Comparison of ENCODE assay signal across 8 cellular contexts in the genomic region with DNA sequence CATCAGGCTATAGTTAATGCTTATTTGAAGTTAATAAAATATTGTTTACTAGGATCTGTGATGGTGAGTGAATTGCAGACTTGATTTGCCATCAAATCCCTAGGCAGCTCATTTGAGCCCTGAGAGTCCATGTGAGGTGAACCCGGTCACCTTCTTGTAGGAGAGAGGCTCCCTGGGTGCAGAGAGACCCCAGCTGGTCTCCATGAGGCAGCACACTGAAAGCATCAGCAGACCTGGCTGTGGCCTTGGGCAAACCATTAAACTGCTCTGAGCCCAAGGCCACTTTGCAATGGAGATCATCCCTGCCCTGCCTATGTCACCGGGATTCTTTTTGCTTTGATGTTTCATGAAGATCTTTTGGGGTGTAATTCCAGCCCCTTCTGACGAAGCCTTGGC.
DNase-seq lines count a peak whose midpoint lies in the region; ATAC-seq and TF ChIP-seq lines count a peak whose summit lies in the region.

No MANE protein-coding gene starts in this region.

- peaks cover 79% of the 10 kb centered on the region for H3K36me3 Mint-ChIP-seq in activated CD4-positive, alpha-beta memory T cell treated with anti-CD3 and anti-CD28 coated beads, Interleukin-2, amount 10 ng/mL, durations not matched to agents 7 days and 5 days (ENCODE audit: low read depth)
- H3K36me3 Mint-ChIP-seq in glutamatergic neuron (ENCODE audit: unreplicated experiment), result no peaks in the 10 kb centered on the region

- POLR2A ChIA-PET in activated CD4-positive, alpha-beta memory T cell treated with anti-CD3 and anti-CD28 coated beads, Interleukin-2, amount 10 ng/mL, durations not matched to agents 7 days and 5 days (lab: Charles Lee), result interaction anchor here (0.7 to 5.2 kb wide), 17 partner anchors 8 to 188 kb away, joined by 3 to 61 read pairs (median 5); a partner anchor contains a TSS

- H3K27ac Mint-ChIP-seq in activated CD4-positive, alpha-beta memory T cell treated with anti-CD3 and anti-CD28 coated beads, Interleukin-2, amount 10 ng/mL, durations not matched to agents 7 days and 5 days, result peak overlapping the region; percentile 95
- no peak overlapping the region for H3K27ac Mint-ChIP-seq in glutamatergic neuron (ENCODE audit: unreplicated experiment)

- H3K36me3 ChIP-seq in BLaER1, result no peaks in the 10 kb centered on the region
- no peaks in the 10 kb centered on the region for H3K36me3 ChIP-seq in H7 (replicated peaks; ENCODE audit: control insufficient read depth, insufficient read depth, low read length)

- peaks cover 52% of the 10 kb centered on the region for H3K4me1 ChIP-seq in BLaER1

- H3K27me3 ChIP-seq in BLaER1 (no peaks in the 10 kb centered on the region), H7 (ENCODE audit: control insufficient read depth, insufficient read depth, low read length) (no peaks in the 10 kb centered on the region)

- peak overlapping the region; percentile 79 for H3K27ac ChIP-seq in BLaER1

- CTCF ChIA-PET in activated CD4-positive, alpha-beta memory T cell treated with anti-CD3 and anti-CD28 coated beads, Interleukin-2, amount 10 ng/mL, durations not matched to agents 7 days and 5 days (lab: Charles Lee), result interaction anchor here (0.7 to 8.7 kb wide), 33 partner anchors 8 to 406 kb away, joined by 3 to 97 read pairs (median 5); a partner anchor contains a TSS

- H3K4me3 ChIP-seq in BLaER1, result 0 out of 2 replicates have a peak overlapping the region, but pooled peaks have one; percentile 19
- H3K4me3 ChIP-seq in H7 (ENCODE audit: insufficient read depth, low read depth, low read length), result no peak overlapping the region

- no peaks in the 10 kb centered on the region for H3K9me3 ChIP-seq in BLaER1

- ATAC-seq in GM21825 (IDR thresholded peaks at IDR 0.05; ENCODE audit: unreplicated experiment), result peak; percentile 11
- no peak for ATAC-seq in GM18498 (IDR thresholded peaks at IDR 0.05; ENCODE audit: unreplicated experiment)

- H3K27me3 Mint-ChIP-seq in activated CD4-positive, alpha-beta memory T cell treated with anti-CD3 and anti-CD28 coated beads, Interleukin-2, amount 10 ng/mL, durations not matched to agents 7 days and 5 days, result no peaks in the 10 kb centered on the region
- H3K27me3 Mint-ChIP-seq in glutamatergic neuron (ENCODE audit: unreplicated experiment), result peaks cover 3% of the 10 kb centered on the region

- DNase-seq in activated CD4-positive, alpha-beta memory T cell treated with anti-CD3 and anti-CD28 coated beads, Interleukin-2, amount 10 ng/mL, durations not matched to agents 7 days and 5 days, result no peak
- DNase-seq in kidney tubule cell (ENCODE audit: low spot score) (peak; percentile 18), H7 (no peak), glutamatergic neuron (no peak), globus pallidus (ENCODE audit: low spot score) (no peak)

- H3K9me3 Mint-ChIP-seq in activated CD4-positive, alpha-beta memory T cell treated with anti-CD3 and anti-CD28 coated beads, Interleukin-2, amount 10 ng/mL, durations not matched to agents 7 days and 5 days, result no peaks in the 10 kb centered on the region
- peaks cover 1% of the 10 kb centered on the region for H3K9me3 Mint-ChIP-seq in glutamatergic neuron (ENCODE audit: unreplicated experiment)

- peaks cover 32% of the 10 kb centered on the region for H3K4me1 Mint-ChIP-seq in activated CD4-positive, alpha-beta memory T cell treated with anti-CD3 and anti-CD28 coated beads, Interleukin-2, amount 10 ng/mL, durations not matched to agents 7 days and 5 days
- peaks cover 13% of the 10 kb centered on the region for H3K4me1 Mint-ChIP-seq in glutamatergic neuron (ENCODE audit: low read depth, unreplicated experiment)

- H3K4me2 ChIP-seq in BLaER1, result peak overlapping the region; percentile 85

- H4K20me1 ChIP-seq in BLaER1, result 0 out of 2 replicates have a peak, but pooled peaks cover 7% of the 10 kb centered on the region

- H3K9ac ChIP-seq in BLaER1, result peak overlapping the region; percentile 59; the same call in 1 of the 2 replicates

- no peak for TF ChIP-seq CTCF in glutamatergic neuron (IDR thresholded peaks at IDR 0.05; ENCODE audit: partially characterized antibody, unreplicated experiment)

- H3K4me3 Mint-ChIP-seq in activated CD4-positive, alpha-beta memory T cell treated with anti-CD3 and anti-CD28 coated beads, Interleukin-2, amount 10 ng/mL, durations not matched to agents 7 days and 5 days, result peak overlapping the region; percentile 33
- H3K4me3 Mint-ChIP-seq in glutamatergic neuron (ENCODE audit: unreplicated experiment), result no peak overlapping the region
